In genomic region chr13:30751183-30751933, GRCh38 we compare ENCODE assay signal across 23 cellular contexts. TPM values are rescaled to one million over a fixed set of nuclear protein-coding genes. Genes with fewer than 3 reads are reported as not detected.
DNase-seq lines count a peak whose midpoint lies in the region; ATAC-seq, FAIRE-seq and TF ChIP-seq lines count a peak whose summit lies in the region.
"Had no signal": no experiment of that assay in that cellular context is flagged by ENCODE, and none has a peak within 500 bp of the region (broad histone marks: within the 10 kb centered on the region; RNA-seq: fewer than 3 reads in every experiment).

No MANE protein-coding gene starts in this region.

- in situ Hi-C loops in K562 (cut with MboI) = no loop called here

- CTCF ChIA-PET in K562 (lab: Yijun Ruan, JAX; ENCODE audit: low intra/inter-chr PET ratio) = no interaction called here

- H3K27ac Mint-ChIP-seq in stimulated activated naive CD8-positive, alpha-beta T cell treated with anti-CD3 and anti-CD28 coated beads, Interleukin-15, amount 100 ng/mL, for 72 hours = peak overlapping the region in 1 of 2 donors; percentile 42
- H3K27ac Mint-ChIP-seq: activated T-cell treated with anti-CD3 and anti-CD28 coated beads, Interleukin-2, amount 50 U/mL, for 72 hours; type B pancreatic cell had no signal

- H3K4me2 ChIP-seq in K562 (ENCODE audit: insufficient read depth, low read length) = no peak overlapping the region

- H3K9me3 ChIP-seq in left ventricle myocardium inferior (replicated peaks) (no peaks in the 10 kb centered on the region), K562 (replicated peaks; ENCODE audit: control insufficient read depth, insufficient read depth, low read depth, low read length) (no peaks in the 10 kb centered on the region), aorta (ENCODE audit: control insufficient read depth, low read length) (no peaks in the 10 kb centered on the region)

- H3K27me3 ChIP-seq in left ventricle myocardium inferior (ENCODE audit: low read depth) (peaks cover 13% of the 10 kb centered on the region), K562 (ENCODE audit: control insufficient read depth in 2 of 2, insufficient read depth in 2 of 2, low read length in 2 of 2) (peaks cover 2 to 16% of the 10 kb centered on the region in 2 experiments; a peak in 4 of 5 replicates), aorta (ENCODE audit: control insufficient read depth in 1 of 2, insufficient read depth in 2 of 2, low read length in 1 of 2) (no peaks in the 10 kb centered on the region)

- DNase-seq in DMS 273 (lab: John Stamatoyannopoulos, UW; ENCODE audit: unreplicated experiment) (peak; percentile 2), DMS 273 treated with DMSO at 0.1 percent for 48 hours (lab: John Stamatoyannopoulos, UW) (no peak), left ventricle myocardium inferior (no peak), Right ventricle myocardium superior (no peak), K562 (ENCODE audit: extremely low read depth in 1 of 4, low spot score in 3 of 4) (no peak), aorta (no peak), islet precursor cell (no peak)
- DNase-seq in stimulated activated naive CD8-positive, alpha-beta T cell treated with anti-CD3 and anti-CD28 coated beads, Interleukin-15, amount 100 ng/mL, for 72 hours = no peak
- DNase-seq: activated T-cell treated with anti-CD3 and anti-CD28 coated beads, Interleukin-2, amount 50 U/mL, for 72 hours; GDM1; hippocampal formation; mammary epithelial cell; NCI-H146; SHP77 treated with DMSO at 0.1 percent for 48 hours; stimulated activated CD4-positive, alpha-beta T cell treated with anti-CD3 and anti-CD28 coated beads, Interleukin-1b, Interleukin-23, amount 100 ng/mL, for 48 hours had no signal

- 2% methylated on average over 7 of the region's 8 CpGs for WGBS in K562 (ENCODE audit: insufficient coverage, low coverage, missing lambda C conversion rate)
- 86 to 87% methylated on average over 8 of the region's 8 CpGs for WGBS in aorta, 2 donors

- no peaks in the 10 kb centered on the region for H3K79me2 ChIP-seq in K562 (ENCODE audit: control insufficient read depth, insufficient read depth, low read length)
- H3K79me2 ChIP-seq: parathyroid adenoma had no signal

- TF ChIP-seq EP300 in K562 (IDR thresholded peaks at IDR 0.05; ENCODE audit: low read length) = no peak

- no peak for TF ChIP-seq POLR2A in K562 (conservative IDR thresholded peaks at IDR 0.05)

- peaks cover under 1% of the 10 kb centered on the region for H3K27me3 Mint-ChIP-seq in stimulated activated naive CD8-positive, alpha-beta T cell treated with anti-CD3 and anti-CD28 coated beads, Interleukin-15, amount 100 ng/mL, for 72 hours
- H3K27me3 Mint-ChIP-seq: stimulated activated naive CD8-positive, alpha-beta T cell treated with anti-CD3 and anti-CD28 coated beads, Interleukin-15, Interleukin-2, amounts not matched to agents 100 ng/mL and 50 ng/mL, for 24 hours had no signal

- intact Hi-C loops in left ventricle myocardium inferior (cut with micrococcal nuclease) (no loop called here), Right ventricle myocardium superior (cut with DNase I) (no loop called here), K562 (cut with micrococcal nuclease) (no loop called here), aorta (cut with DNase I) (no loop called here)

- no peaks in the 10 kb centered on the region for H3K36me3 ChIP-seq in left ventricle myocardium inferior
- H3K36me3 ChIP-seq in K562 (ENCODE audit: control insufficient read depth, insufficient read depth, low read length) = no peaks in the 10 kb centered on the region
- H3K36me3 ChIP-seq in aorta (ENCODE audit: control insufficient read depth in 1 of 2, insufficient read depth in 2 of 2, low read length in 1 of 2) = no peaks in the 10 kb centered on the region

- H3K4me1 ChIP-seq in left ventricle myocardium inferior (peaks cover 26% of the 10 kb centered on the region), K562 (replicated peaks in 1 of 2; ENCODE audit: control insufficient read depth in 2 of 2, insufficient read depth in 2 of 2, low read length in 2 of 2) (no peaks in the 10 kb centered on the region), aorta (ENCODE audit: control insufficient read depth in 1 of 2, insufficient read depth in 2 of 2, low read length in 2 of 2) (no peaks in the 10 kb centered on the region)

- BruUV-seq in K562 (replicated peaks; lab: Mats Ljungman, UMichigan) = no TSS peak

- FAIRE-seq in K562 (lab: Jason Lieb, UNC) = no peak
- FAIRE-seq: H54, keratinocyte had no signal

- POLR2A ChIA-PET in K562 (lab: Yijun Ruan, JAX) = no interaction called here

- H3K9ac ChIP-seq in K562 (ENCODE audit: insufficient read depth in 1 of 2, low read depth in 2 of 2, low read length in 2 of 2) = no peak overlapping the region
- H3K9ac ChIP-seq: parathyroid adenoma had no signal

- no peak for ATAC-seq in Right ventricle myocardium superior (ENCODE audit: poor library complexity)
- no peak for ATAC-seq in K562
- ATAC-seq in stimulated activated naive CD8-positive, alpha-beta T cell treated with anti-CD3 and anti-CD28 coated beads, Interleukin-15, amount 100 ng/mL, for 72 hours = peak; percentile 35
- no peak for ATAC-seq in aorta (ENCODE audit: low FRiP score)
- ATAC-seq: activated T-cell treated with anti-CD3 and anti-CD28 coated beads, Interleukin-2, amount 50 U/mL, for 72 hours had no signal

- no peak overlapping the region for H2AFZ ChIP-seq in K562 (ENCODE audit: low read depth, low read length)
- H2AFZ ChIP-seq: parathyroid adenoma had no signal

- no peak overlapping the region for H3K4me3 ChIP-seq in left ventricle myocardium inferior
- no peak overlapping the region for H3K4me3 ChIP-seq in K562
- no peak overlapping the region for H3K4me3 ChIP-seq in aorta (ENCODE audit: low read length in 2 of 2)

- H3K4me1 Mint-ChIP-seq in stimulated activated naive CD8-positive, alpha-beta T cell treated with anti-CD3 and anti-CD28 coated beads, Interleukin-15, amount 100 ng/mL, for 72 hours = peaks cover 32% of the 10 kb centered on the region

- H3K9me3 Mint-ChIP-seq in stimulated activated naive CD8-positive, alpha-beta T cell treated with anti-CD3 and anti-CD28 coated beads, Interleukin-15, amount 100 ng/mL, for 72 hours = no peaks in the 10 kb centered on the region
- H3K9me3 Mint-ChIP-seq: activated T-cell treated with anti-CD3 and anti-CD28 coated beads, Interleukin-2, amount 50 U/mL, for 72 hours; stimulated activated naive CD8-positive, alpha-beta T cell treated with anti-CD3 and anti-CD28 coated beads, Interleukin-15, Interleukin-2, amounts not matched to agents 100 ng/mL and 50 ng/mL, for 24 hours; type B pancreatic cell had no signal

- TF ChIP-seq CTCF in left ventricle myocardium inferior (IDR thresholded peaks at IDR 0.05; ENCODE audit: borderline replicate concordance) (no peak), K562 (IDR thresholded peaks at IDR 0.05 in 2 of 3, conservative IDR thresholded peaks at IDR 0.05 in 1 of 3; ENCODE audit: insufficient read depth in 2 of 3, low read depth in 1 of 3, low read length in 3 of 3) (no peak)

- H3K9me1 ChIP-seq in K562 (ENCODE audit: control insufficient read depth, insufficient read depth, low read length) = no peaks in the 10 kb centered on the region

- no peak overlapping the region for H3K4me3 Mint-ChIP-seq in stimulated activated naive CD8-positive, alpha-beta T cell treated with anti-CD3 and anti-CD28 coated beads, Interleukin-15, amount 100 ng/mL, for 72 hours
- H3K4me3 Mint-ChIP-seq: activated T-cell treated with anti-CD3 and anti-CD28 coated beads, Interleukin-2, amount 50 U/mL, for 72 hours; stimulated activated naive CD8-positive, alpha-beta T cell treated with anti-CD3 and anti-CD28 coated beads, Interleukin-15, Interleukin-2, amounts not matched to agents 100 ng/mL and 50 ng/mL, for 24 hours; type B pancreatic cell had no signal

- no peaks in the 10 kb centered on the region for H4K20me1 ChIP-seq in K562 (replicated peaks; ENCODE audit: control insufficient read depth, insufficient read depth, low read length)

- H3K27ac ChIP-seq in left ventricle myocardium inferior (replicated peaks) = peak overlapping the region; percentile 76
- H3K27ac ChIP-seq in K562 (ENCODE audit: extremely low read depth, low read depth, low read length) = no peak overlapping the region
- H3K27ac ChIP-seq in aorta (ENCODE audit: low read depth in 1 of 2, low read length in 2 of 2) = no peak overlapping the region
- H3K27ac ChIP-seq: 22Rv1, parathyroid adenoma had no signal

- no peak for TF ChIP-seq RAD21 in K562 (CRISPR knock-in tag; conservative IDR thresholded peaks at IDR 0.05 in 1 of 2, IDR thresholded peaks at IDR 0.05 in 1 of 2)

TF ChIP-seq in K562, 482 proteins besides CTCF, POLR2A, EP300 and RAD21 (continues in another document):
- TF ChIP-seq ZNF12 (CRISPR knock-in tag; IDR thresholded peaks at IDR 0.05) = 0 out of 2 replicates have a peak, but pooled peaks have one; percentile 65

RNA-seq across cellular contexts. Expression of gene ALOX5AP, which starts 16.0 kb away (rescaled TPM):
- total RNA-seq in left ventricle myocardium inferior = 7.2 TPM
- total RNA-seq in Right ventricle myocardium superior = 8.4 TPM
- not detected in 2 replicates for total RNA-seq in K562 (2011; cell fraction: chromatin; rRNA removed; ENCODE audit: low replicate concordance)
- not detected in 2 replicates for total RNA-seq in K562 (2011; cell fraction: nucleolus; rRNA removed)
- not detected in 2 replicates for total RNA-seq in K562 (2011; cell fraction: nucleoplasm; rRNA removed)
- not detected in 2 replicates for total RNA-seq in K562 (2014; rRNA removed)
- total RNA-seq in K562 (2014; rRNA removed; fragmentation: Illumina TruSeq; extraction: Trizol) = not detected in 2 replicates
- total RNA-seq in K562 (2015; rRNA removed; fragmentation: Illumina TruSeq; extraction: Trizol) = not detected in 2 replicates
- total RNA-seq in K562 (2021) = 0.31 TPM in 1 of 2 replicates, not detected in the other
- not detected in 2 replicates for polyA plus RNA-seq in K562 (2011; rRNA removed)
- polyA plus RNA-seq in K562 (2011; cell fraction: cytosol; rRNA removed) = not detected in 2 replicates
- polyA plus RNA-seq in K562 (2011; cell fraction: nucleus; rRNA removed) = not detected in 2 replicates
- not detected in 2 replicates for polyA plus RNA-seq in K562 (2012)
- polyA plus RNA-seq in K562 (2014; fragmentation: Illumina TruSeq; extraction: Trizol) = not detected in 2 replicates
- not detected for polyA plus RNA-seq in K562 (2014; fragmentation: Nextera tagmentation; extraction: Ambion mirVana)
- polyA plus RNA-seq in K562 (2014; rRNA removed) = not detected in 2 replicates
- not detected in 2 replicates for polyA minus RNA-seq in K562 (2011; rRNA and poly(A)+ RNA removed)
- not detected in 2 replicates for polyA minus RNA-seq in K562 (2011; cell fraction: cytosol; rRNA and poly(A)+ RNA removed)
- not detected in 2 replicates for polyA minus RNA-seq in K562 (2011; cell fraction: nucleus; rRNA and poly(A)+ RNA removed)
- 10 to 100 TPM; 31.6 to 37.7 TPM for total RNA-seq in aorta
- polyA plus RNA-seq in aorta = 10 to 100 TPM in 1 of 2 donors, 1 to 10 TPM in 1; 7.1 to 35.4 TPM
- total RNA-seq: myocyte, NCI-H460 had no signal
